ENCODE assay signal across 32 cellular contexts in genomic region chr17:7894226-7894625, GRCh38. TPM values are rescaled to one million over a fixed set of nuclear protein-coding genes. Genes with fewer than 3 reads are reported as not detected.
DNase-seq lines count a peak whose midpoint lies in the region; ATAC-seq, FAIRE-seq and TF ChIP-seq lines count a peak whose summit lies in the region.
"Had no signal": no experiment of that assay in that cellular context is flagged by ENCODE, and none has a peak within 500 bp of the region (broad histone marks: within the 10 kb centered on the region; RNA-seq: fewer than 3 reads in every experiment).

No MANE protein-coding gene starts in this region.

- 76% methylated on average over 7 of the region's 9 CpGs for WGBS in K562 (ENCODE audit: insufficient coverage, low coverage, missing lambda C conversion rate)

- no peaks in the 10 kb centered on the region for H3K9me2 ChIP-seq in OCI-LY7 (ENCODE audit: insufficient read depth, low read length)

- H3K36me3 ChIP-seq in OCI-LY7 (ENCODE audit: insufficient read depth, low read length) (peaks cover 88% of the 10 kb centered on the region), K562 (ENCODE audit: control insufficient read depth, insufficient read depth, low read length) (peaks cover 60% of the 10 kb centered on the region)

- TF ChIP-seq POLR2A in K562 (conservative IDR thresholded peaks at IDR 0.05) = no peak

- H3K9me3 Mint-ChIP-seq in activated naive CD4-positive, alpha-beta T cell treated with anti-CD3 and anti-CD28 coated beads, Interleukin-2, amount 10 ng/mL, durations not matched to agents 7 days and 5 days = no peaks in the 10 kb centered on the region
- H3K9me3 Mint-ChIP-seq in nephron = no peaks in the 10 kb centered on the region
- H3K9me3 Mint-ChIP-seq: activated CD8-positive, alpha-beta T cell treated with anti-CD3 and anti-CD28 coated beads for 36 hours; CD4-positive, alpha-beta memory T cell; immature natural killer cell had no signal

- CTCF ChIA-PET in activated naive CD4-positive, alpha-beta T cell treated with anti-CD3 and anti-CD28 coated beads, Interleukin-2, amount 10 ng/mL, durations not matched to agents 7 days and 5 days (lab: Charles Lee) = interaction anchor here (1.0 kb wide), 1 partner anchor 180 kb away, joined by 3 read pairs; no protein-coding TSS in a partner anchor
- CTCF ChIA-PET in OCI-LY7 (lab: Charles Lee; ENCODE audit: unreplicated experiment) (no interaction called here), K562 (lab: Yijun Ruan, JAX; ENCODE audit: low intra/inter-chr PET ratio) (interaction anchor here (1.2 kb wide), 1 partner anchor 31 kb away, joined by 3 read pairs; no protein-coding TSS in a partner anchor)

- no peaks in the 10 kb centered on the region for H4K20me1 ChIP-seq in OCI-LY7 (ENCODE audit: insufficient read depth, low read length)
- H4K20me1 ChIP-seq in K562 (replicated peaks; ENCODE audit: control insufficient read depth, insufficient read depth, low read length) = no peaks in the 10 kb centered on the region

- no peak for FAIRE-seq in K562 (lab: Jason Lieb, UNC)
- FAIRE-seq: bronchial epithelial cell, GM18507, urothelium cell line had no signal

- H3K79me2 ChIP-seq in OCI-LY7 (ENCODE audit: insufficient read depth, low read depth, low read length) = peaks cover 5% of the 10 kb centered on the region; the same call in 1 of the 2 replicates
- peaks cover 3% of the 10 kb centered on the region; the same call in 1 of the 3 replicates for H3K79me2 ChIP-seq in K562 (ENCODE audit: control insufficient read depth, insufficient read depth, low read length)

- H3K4me3 Mint-ChIP-seq in activated naive CD4-positive, alpha-beta T cell treated with anti-CD3 and anti-CD28 coated beads, Interleukin-2, amount 10 ng/mL, durations not matched to agents 7 days and 5 days = no peak overlapping the region
- H3K4me3 Mint-ChIP-seq in nephron = peak overlapping the region in 1 of 3 experiments; percentile 7
- H3K4me3 Mint-ChIP-seq: activated CD8-positive, alpha-beta T cell treated with anti-CD3 and anti-CD28 coated beads for 36 hours; CD4-positive, alpha-beta memory T cell; immature natural killer cell had no signal

- DNase-seq in activated naive CD4-positive, alpha-beta T cell treated with anti-CD3 and anti-CD28 coated beads, Interleukin-2, amount 10 ng/mL, durations not matched to agents 7 days and 5 days = no peak
- DNase-seq in activated naive CD4-positive, alpha-beta T cell (lab: John Stamatoyannopoulos, UW) = no peak
- DNase-seq in OCI-LY7 (ENCODE audit: low spot score) = no peak
- no peak for DNase-seq in K562 (ENCODE audit: extremely low read depth in 1 of 4, low spot score in 3 of 4)
- no peak for DNase-seq in D341Med (ENCODE audit: low spot score)
- no peak for DNase-seq in GOT3 (lab: John Stamatoyannopoulos, UW)
- no peak for DNase-seq in cerebellar nuclear complex (lab: John Stamatoyannopoulos, UW)
- DNase-seq: activated CD4-positive, CD25-positive, alpha-beta regulatory T cell treated with anti-CD3 and anti-CD28 coated beads, Interleukin-2, amount 50 U/mL, for 72 hours; activated CD8-positive, alpha-beta T cell treated with anti-CD3 and anti-CD28 coated beads for 36 hours; activated gamma-delta T cell; CD4-positive, alpha-beta memory T cell; effector CD8-positive, alpha-beta T cell; EL; immature natural killer cell; KG1; mammary epithelial cell; MM.1S; NCI-H1105 treated with DMSO at 0.1 percent for 48 hours; NCI-H187 treated with DMSO at 0.1 percent for 48 hours; NCI-H2171 treated with DMSO at 0.1 percent for 48 hours; NCI-H510A; stimulated activated naive CD8-positive, alpha-beta T cell treated with anti-CD3 and anti-CD28 coated beads, Interleukin-15, Interleukin-2, amounts not matched to agents 100 U/mL and 50 U/mL, for 24 hours; T-helper 2 cell; testis had no signal

- no peak overlapping the region for H3K4me3 ChIP-seq in OCI-LY7 (ENCODE audit: low read depth, low read length, poor library complexity, severe bottlenecking)
- no peak overlapping the region for H3K4me3 ChIP-seq in K562
- H3K4me3 ChIP-seq: right atrium auricular region, smooth muscle cell, testis had no signal

- in situ Hi-C loops in K562 (cut with MboI) = no loop called here

- TF ChIP-seq EP300 in K562 (IDR thresholded peaks at IDR 0.05; ENCODE audit: low read length) = no peak

- H3K9me3 ChIP-seq in OCI-LY7 (ENCODE audit: low read length) (no peaks in the 10 kb centered on the region), K562 (replicated peaks; ENCODE audit: control insufficient read depth, insufficient read depth, low read depth, low read length) (no peaks in the 10 kb centered on the region)
- H3K9me3 ChIP-seq: right atrium auricular region, testis had no signal

- TF ChIP-seq CTCF in OCI-LY7 (conservative IDR thresholded peaks at IDR 0.05; ENCODE audit: low read length) (no peak), K562 (IDR thresholded peaks at IDR 0.05 in 2 of 3, conservative IDR thresholded peaks at IDR 0.05 in 1 of 3; ENCODE audit: insufficient read depth in 2 of 3, low read depth in 1 of 3, low read length in 3 of 3) (no peak), nephron (IDR thresholded peaks at IDR 0.05; ENCODE audit: unreplicated experiment in 3 of 3) (no peak)

- peak overlapping the region; percentile 59 for H3K27ac Mint-ChIP-seq in activated naive CD4-positive, alpha-beta T cell treated with anti-CD3 and anti-CD28 coated beads, Interleukin-2, amount 10 ng/mL, durations not matched to agents 7 days and 5 days
- peak overlapping the region in 2 of 3 experiments; percentile 17 to 63 for H3K27ac Mint-ChIP-seq in nephron
- H3K27ac Mint-ChIP-seq: activated CD8-positive, alpha-beta T cell treated with anti-CD3 and anti-CD28 coated beads for 36 hours had no signal

- peaks cover 72% of the 10 kb centered on the region for H3K36me3 Mint-ChIP-seq in activated naive CD4-positive, alpha-beta T cell treated with anti-CD3 and anti-CD28 coated beads, Interleukin-2, amount 10 ng/mL, durations not matched to agents 7 days and 5 days
- H3K36me3 Mint-ChIP-seq in nephron (ENCODE audit: low read depth) = peaks cover 89% of the 10 kb centered on the region

- intact Hi-C loops in OCI-LY7 (cut with micrococcal nuclease; ENCODE audit: unreplicated experiment) (no loop called here), K562 (cut with micrococcal nuclease) (loop anchor here (10.0 kb wide), 1 partner anchor 59 kb away; the partner anchor contains the start of gene KDM6B)

- H3K9me1 ChIP-seq in K562 (ENCODE audit: control insufficient read depth, insufficient read depth, low read length) = no peaks in the 10 kb centered on the region

- no peak overlapping the region for H3K4me2 ChIP-seq in OCI-LY7 (ENCODE audit: low read length)
- no peak overlapping the region for H3K4me2 ChIP-seq in K562 (ENCODE audit: insufficient read depth, low read length)
- H3K4me2 ChIP-seq: smooth muscle cell had no signal

- no peak for TF ChIP-seq RAD21 in K562 (CRISPR knock-in tag; conservative IDR thresholded peaks at IDR 0.05 in 1 of 2, IDR thresholded peaks at IDR 0.05 in 1 of 2)

- POLR2A ChIA-PET in OCI-LY7 (lab: Charles Lee) (no interaction called here), K562 (lab: Yijun Ruan, JAX) (interaction anchor here (0.7 kb wide), 1 partner anchor 851 kb away, joined by 4 read pairs; no protein-coding TSS in a partner anchor)

- no peaks in the 10 kb centered on the region for H3K27me3 Mint-ChIP-seq in activated naive CD4-positive, alpha-beta T cell treated with anti-CD3 and anti-CD28 coated beads, Interleukin-2, amount 10 ng/mL, durations not matched to agents 7 days and 5 days
- no peaks in the 10 kb centered on the region for H3K27me3 Mint-ChIP-seq in nephron (ENCODE audit: low read depth)
- H3K27me3 Mint-ChIP-seq: activated CD8-positive, alpha-beta T cell treated with anti-CD3 and anti-CD28 coated beads for 36 hours; CD4-positive, alpha-beta memory T cell had no signal

- H3K27ac ChIP-seq in OCI-LY7 (ENCODE audit: low read depth, low read length, poor library complexity, severe bottlenecking) = no peak overlapping the region
- no peak overlapping the region for H3K27ac ChIP-seq in K562 (ENCODE audit: extremely low read depth, low read depth, low read length)
- H3K27ac ChIP-seq: right atrium auricular region, testis had no signal

- no peaks in the 10 kb centered on the region for H3K27me3 ChIP-seq in K562 (ENCODE audit: control insufficient read depth in 2 of 2, insufficient read depth in 2 of 2, low read length in 2 of 2)
- H3K27me3 ChIP-seq: right atrium auricular region, testis had no signal

- H3K4me1 ChIP-seq in OCI-LY7 (ENCODE audit: insufficient read depth, low read length, poor library complexity, severe bottlenecking) = peaks cover 1% of the 10 kb centered on the region
- H3K4me1 ChIP-seq in K562 (replicated peaks in 1 of 2; ENCODE audit: control insufficient read depth in 2 of 2, insufficient read depth in 2 of 2, low read length in 2 of 2) = peaks cover under 1 to 2% of the 10 kb centered on the region in 2 experiments; a peak in 3 of 5 replicates

- H3K4me1 Mint-ChIP-seq in activated naive CD4-positive, alpha-beta T cell treated with anti-CD3 and anti-CD28 coated beads, Interleukin-2, amount 10 ng/mL, durations not matched to agents 7 days and 5 days = peaks cover 11% of the 10 kb centered on the region
- peaks cover 50% of the 10 kb centered on the region for H3K4me1 Mint-ChIP-seq in nephron

- BruUV-seq in OCI-LY7 (replicated peaks; lab: Mats Ljungman, UMichigan) (TSS peak; percentile 79), K562 (replicated peaks; lab: Mats Ljungman, UMichigan) (TSS peak; percentile 67)

- H3K9ac ChIP-seq in K562 (ENCODE audit: insufficient read depth in 1 of 2, low read depth in 2 of 2, low read length in 2 of 2) = no peak overlapping the region

- no peak for ATAC-seq in K562
- ATAC-seq: activated CD8-positive, alpha-beta T cell treated with anti-CD3 and anti-CD28 coated beads for 36 hours; Right ventricle myocardium inferior; SK-N-SH treated with all-trans-retinoic acid at 6 μM for 48 hours; stimulated activated naive CD8-positive, alpha-beta T cell treated with anti-CD3 and anti-CD28 coated beads, Interleukin-15, Interleukin-2, amounts not matched to agents 100 U/mL and 50 U/mL, for 24 hours had no signal

- H2AFZ ChIP-seq in OCI-LY7 (ENCODE audit: low read length) (no peak overlapping the region), K562 (ENCODE audit: low read depth, low read length) (no peak overlapping the region)

RNA-seq across cellular contexts. Expression of gene CHD3, which starts 5.6 kb away (rescaled TPM):
- 42.5 and 59.6 TPM in 2 replicates for total RNA-seq in OCI-LY7 (2014; rRNA removed; shearing (Covaris generic))
- total RNA-seq in OCI-LY7 (2022) (124 and 126 TPM in 2 replicates), K562 (2014; rRNA removed) (34.8 and 36.7 TPM in 2 replicates), K562 (2014; rRNA removed; fragmentation: Illumina TruSeq; extraction: Trizol) (14.6 and 15.2 TPM in 2 replicates), K562 (2015; rRNA removed; fragmentation: Illumina TruSeq; extraction: Trizol) (19.8 and 21.2 TPM in 2 replicates), K562 (2021) (30.6 and 38.2 TPM in 2 replicates)
- 101 and 117 TPM in 2 replicates for total RNA-seq in K562 (2011; cell fraction: chromatin; rRNA removed; ENCODE audit: low replicate concordance)
- 47.2 and 48.0 TPM in 2 replicates for total RNA-seq in K562 (2011; cell fraction: nucleolus; rRNA removed)
- 69.7 and 83.1 TPM in 2 replicates for total RNA-seq in K562 (2011; cell fraction: nucleoplasm; rRNA removed)
- polyA plus RNA-seq in K562 (2011; rRNA removed) (12.2 and 15.7 TPM in 2 replicates), K562 (2014; fragmentation: Illumina TruSeq; extraction: Trizol) (24.7 and 24.8 TPM in 2 replicates), K562 (2014; fragmentation: Nextera tagmentation; extraction: Ambion mirVana) (under 1 TPM; 0.39 to 0.63 TPM), K562 (2014; rRNA removed) (27.8 and 33.9 TPM in 2 replicates)
- polyA plus RNA-seq in K562 (2011; cell fraction: cytosol; rRNA removed) = 16.1 and 25.2 TPM in 2 replicates
- 70.0 and 86.2 TPM in 2 replicates for polyA plus RNA-seq in K562 (2011; cell fraction: nucleus; rRNA removed)
- 29.2 and 37.9 TPM in 2 replicates for polyA plus RNA-seq in K562 (2012)
- 23.8 TPM in 2 replicates for polyA minus RNA-seq in K562 (2011; rRNA and poly(A)+ RNA removed)
- polyA minus RNA-seq in K562 (2011; cell fraction: cytosol; rRNA and poly(A)+ RNA removed) = 17.8 and 29.3 TPM in 2 replicates
- 24.1 and 28.0 TPM in 2 replicates for polyA minus RNA-seq in K562 (2011; cell fraction: nucleus; rRNA and poly(A)+ RNA removed)

RNA-seq across cellular contexts. Expression of gene RNF227, which starts 21.9 kb away (rescaled TPM):
- 3.8 and 9.6 TPM in 2 replicates for total RNA-seq in OCI-LY7 (2014; rRNA removed; shearing (Covaris generic))
- total RNA-seq in OCI-LY7 (2022) = 4.7 and 5.8 TPM in 2 replicates
- 2.7 and 3.7 TPM in 2 replicates for total RNA-seq in K562 (2011; cell fraction: chromatin; rRNA removed; ENCODE audit: low replicate concordance)
- total RNA-seq in K562 (2011; cell fraction: nucleolus; rRNA removed) = 4.3 and 5.0 TPM in 2 replicates
- total RNA-seq in K562 (2011; cell fraction: nucleoplasm; rRNA removed) = 3.4 and 7.3 TPM in 2 replicates
- total RNA-seq in K562 (2014; rRNA removed) = 1.9 and 4.1 TPM in 2 replicates
- total RNA-seq in K562 (2014; rRNA removed; fragmentation: Illumina TruSeq; extraction: Trizol) = 2.2 and 2.3 TPM in 2 replicates
- 2.1 and 2.2 TPM in 2 replicates for total RNA-seq in K562 (2015; rRNA removed; fragmentation: Illumina TruSeq; extraction: Trizol)
- 2.1 and 2.3 TPM in 2 replicates for total RNA-seq in K562 (2021)
- 3.0 and 3.3 TPM in 2 replicates for polyA plus RNA-seq in K562 (2011; rRNA removed)
- 3.0 and 4.2 TPM in 2 replicates for polyA plus RNA-seq in K562 (2011; cell fraction: cytosol; rRNA removed)
- 1.7 and 1.9 TPM in 2 replicates for polyA plus RNA-seq in K562 (2011; cell fraction: nucleus; rRNA removed)
- 1.2 and 1.4 TPM in 2 replicates for polyA plus RNA-seq in K562 (2012)
- 2.8 and 3.0 TPM in 2 replicates for polyA plus RNA-seq in K562 (2014; fragmentation: Illumina TruSeq; extraction: Trizol)
- polyA plus RNA-seq in K562 (2014; fragmentation: Nextera tagmentation; extraction: Ambion mirVana) = 1 to 10 TPM; 1.1 to 1.5 TPM
- 4.7 and 6.7 TPM in 2 replicates for polyA plus RNA-seq in K562 (2014; rRNA removed)
- 0.75 and 1.2 TPM in 2 replicates for polyA minus RNA-seq in K562 (2011; rRNA and poly(A)+ RNA removed)
- polyA minus RNA-seq in K562 (2011; cell fraction: cytosol; rRNA and poly(A)+ RNA removed) = 0.86 and 2.0 TPM in 2 replicates
- polyA minus RNA-seq in K562 (2011; cell fraction: nucleus; rRNA and poly(A)+ RNA removed) = 0.81 and 1.4 TPM in 2 replicates

RNA-seq across cellular contexts. Expression of gene KCNAB3, which starts 35.4 kb away (rescaled TPM):
- 4.3 and 5.6 TPM in 2 replicates for total RNA-seq in OCI-LY7 (2014; rRNA removed; shearing (Covaris generic))
- 14.3 and 17.3 TPM in 2 replicates for total RNA-seq in OCI-LY7 (2022)
- total RNA-seq in K562 (2011; cell fraction: chromatin; rRNA removed; ENCODE audit: low replicate concordance) = 14.8 and 28.1 TPM in 2 replicates
- 13.9 and 14.7 TPM in 2 replicates for total RNA-seq in K562 (2011; cell fraction: nucleolus; rRNA removed)
- 9.6 and 13.6 TPM in 2 replicates for total RNA-seq in K562 (2011; cell fraction: nucleoplasm; rRNA removed)
- 0.37 and 1.3 TPM in 2 replicates for total RNA-seq in K562 (2014; rRNA removed)
- 0.70 and 0.76 TPM in 2 replicates for total RNA-seq in K562 (2014; rRNA removed; fragmentation: Illumina TruSeq; extraction: Trizol)
- 0.57 and 0.69 TPM in 2 replicates for total RNA-seq in K562 (2015; rRNA removed; fragmentation: Illumina TruSeq; extraction: Trizol)
- total RNA-seq in K562 (2021) = 1.7 and 2.5 TPM in 2 replicates
- 1.1 and 2.0 TPM in 2 replicates for polyA plus RNA-seq in K562 (2011; rRNA removed)
- polyA plus RNA-seq in K562 (2011; cell fraction: cytosol; rRNA removed) = 0.61 and 0.74 TPM in 2 replicates
- polyA plus RNA-seq in K562 (2011; cell fraction: nucleus; rRNA removed) = 17.8 and 23.2 TPM in 2 replicates
- 1.8 and 4.0 TPM in 2 replicates for polyA plus RNA-seq in K562 (2012)
- polyA plus RNA-seq in K562 (2014; fragmentation: Illumina TruSeq; extraction: Trizol) = 0.61 and 1.4 TPM in 2 replicates
- under 1 TPM; 0.03 to 0.17 TPM for polyA plus RNA-seq in K562 (2014; fragmentation: Nextera tagmentation; extraction: Ambion mirVana)
- polyA plus RNA-seq in K562 (2014; rRNA removed) = 1.0 and 2.1 TPM in 2 replicates
- 0.66 and 0.81 TPM in 2 replicates for polyA minus RNA-seq in K562 (2011; rRNA and poly(A)+ RNA removed)
- not detected in 2 replicates for polyA minus RNA-seq in K562 (2011; cell fraction: cytosol; rRNA and poly(A)+ RNA removed)
- 2.7 and 3.3 TPM in 2 replicates for polyA minus RNA-seq in K562 (2011; cell fraction: nucleus; rRNA and poly(A)+ RNA removed)

RNA-seq across cellular contexts. Expression of gene CYB5D1, which starts 36.4 kb away (rescaled TPM):
- 16.9 and 18.1 TPM in 2 replicates for total RNA-seq in OCI-LY7 (2014; rRNA removed; shearing (Covaris generic))
- total RNA-seq in OCI-LY7 (2022) (19.3 and 24.8 TPM in 2 replicates), K562 (2014; rRNA removed) (4.7 and 6.0 TPM in 2 replicates), K562 (2014; rRNA removed; fragmentation: Illumina TruSeq; extraction: Trizol) (5.7 and 5.8 TPM in 2 replicates), K562 (2015; rRNA removed; fragmentation: Illumina TruSeq; extraction: Trizol) (6.4 and 7.6 TPM in 2 replicates), K562 (2021) (6.9 and 7.8 TPM in 2 replicates)
- 5.6 and 9.9 TPM in 2 replicates for total RNA-seq in K562 (2011; cell fraction: chromatin; rRNA removed; ENCODE audit: low replicate concordance)
- total RNA-seq in K562 (2011; cell fraction: nucleolus; rRNA removed) = 6.5 and 8.8 TPM in 2 replicates
- 5.0 and 6.4 TPM in 2 replicates for total RNA-seq in K562 (2011; cell fraction: nucleoplasm; rRNA removed)
- polyA plus RNA-seq in K562 (2011; rRNA removed) (4.2 and 7.2 TPM in 2 replicates), K562 (2014; fragmentation: Illumina TruSeq; extraction: Trizol) (7.3 and 7.9 TPM in 2 replicates), K562 (2014; fragmentation: Nextera tagmentation; extraction: Ambion mirVana) (1 to 10 TPM; 2.4 to 5.7 TPM), K562 (2014; rRNA removed) (4.8 and 7.5 TPM in 2 replicates)
- polyA plus RNA-seq in K562 (2011; cell fraction: cytosol; rRNA removed) = 4.6 and 5.4 TPM in 2 replicates
- 7.7 and 13.1 TPM in 2 replicates for polyA plus RNA-seq in K562 (2011; cell fraction: nucleus; rRNA removed)
- 2.8 and 5.2 TPM in 2 replicates for polyA plus RNA-seq in K562 (2012)
- 2.1 and 5.2 TPM in 2 replicates for polyA minus RNA-seq in K562 (2011; rRNA and poly(A)+ RNA removed)
- 1.9 and 2.5 TPM in 2 replicates for polyA minus RNA-seq in K562 (2011; cell fraction: cytosol; rRNA and poly(A)+ RNA removed)
- 5.5 and 8.3 TPM in 2 replicates for polyA minus RNA-seq in K562 (2011; cell fraction: nucleus; rRNA and poly(A)+ RNA removed)

RNA-seq across cellular contexts. Expression of gene NAA38, which starts 36.9 kb away (rescaled TPM):
- 168 and 205 TPM in 2 replicates for total RNA-seq in OCI-LY7 (2014; rRNA removed; shearing (Covaris generic))
- total RNA-seq in OCI-LY7 (2022) (149 and 153 TPM in 2 replicates), K562 (2014; rRNA removed) (99.8 TPM in 2 replicates), K562 (2014; rRNA removed; fragmentation: Illumina TruSeq; extraction: Trizol) (13.3 and 16.4 TPM in 2 replicates), K562 (2015; rRNA removed; fragmentation: Illumina TruSeq; extraction: Trizol) (52.6 and 57.3 TPM in 2 replicates), K562 (2021) (54.7 and 61.2 TPM in 2 replicates)
- total RNA-seq in K562 (2011; cell fraction: chromatin; rRNA removed; ENCODE audit: low replicate concordance) = 6.8 and 9.8 TPM in 2 replicates
- total RNA-seq in K562 (2011; cell fraction: nucleolus; rRNA removed) = 15.5 and 19.7 TPM in 2 replicates
- 10.8 and 15.5 TPM in 2 replicates for total RNA-seq in K562 (2011; cell fraction: nucleoplasm; rRNA removed)
- polyA plus RNA-seq in K562 (2011; rRNA removed) (34.5 and 39.9 TPM in 2 replicates), K562 (2014; fragmentation: Illumina TruSeq; extraction: Trizol) (19.1 and 32.8 TPM in 2 replicates), K562 (2014; fragmentation: Nextera tagmentation; extraction: Ambion mirVana) (10 to 100 TPM; 70.4 to 90.4 TPM), K562 (2014; rRNA removed) (87.3 and 104 TPM in 2 replicates)
- polyA plus RNA-seq in K562 (2011; cell fraction: cytosol; rRNA removed) = 53.5 and 108 TPM in 2 replicates
- 33.4 and 45.6 TPM in 2 replicates for polyA plus RNA-seq in K562 (2011; cell fraction: nucleus; rRNA removed)
- 56.0 and 83.5 TPM in 2 replicates for polyA plus RNA-seq in K562 (2012)
- 4.0 and 5.2 TPM in 2 replicates for polyA minus RNA-seq in K562 (2011; rRNA and poly(A)+ RNA removed)
- polyA minus RNA-seq in K562 (2011; cell fraction: cytosol; rRNA and poly(A)+ RNA removed) = 26.4 and 63.1 TPM in 2 replicates
- polyA minus RNA-seq in K562 (2011; cell fraction: nucleus; rRNA and poly(A)+ RNA removed) = 11.7 and 17.4 TPM in 2 replicates
